Comparison of ENCODE assay signal across 28 cellular contexts in genomic region chr1:229582715-229583114, GRCh38.
"Had no signal": no experiment of that assay in that cellular context is flagged by ENCODE, and none has a peak within 500 bp of the region (broad histone marks: within the 10 kb centered on the region; RNA-seq: fewer than 3 reads in every experiment).

No MANE protein-coding gene starts in this region.

- H3K27me3 ChIP-seq: brain microvascular endothelial cell, MG63, Peyer's patch had no signal

- H3K36me3 ChIP-seq: brain microvascular endothelial cell, MG63, Peyer's patch had no signal

- H3K9me3 ChIP-seq: MG63, Peyer's patch had no signal

- DNase-seq: activated CD4-positive, alpha-beta T cell treated with anti-CD3 and anti-CD28 coated beads for 36 hours; activated CD4-positive, alpha-beta T cell treated with anti-CD3 and anti-CD28 coated beads, Interleukin-2, amount 10 ng/mL, durations not matched to agents 7 days and 5 days; activated CD4-positive, alpha-beta T cell treated with anti-CD3 and anti-CD28 coated beads, Interleukin-2, amount 50 U/mL, for 48 hours; activated CD8-positive, alpha-beta memory T cell treated with anti-CD3 and anti-CD28 coated beads, Interleukin-2, amount 50 U/mL, for 4 hours; activated CD8-positive, alpha-beta T cell treated with anti-CD3 and anti-CD28 coated beads, Interleukin-2, amount 10 ng/mL, durations not matched to agents 7 days and 5 days; activated effector memory CD4-positive, alpha-beta T cell treated with Interleukin-2 at 50 U/mL for 16 hours; activated naive CD4-positive, alpha-beta T cell treated with anti-CD3 and anti-CD28 coated beads, Interleukin-2, amount 10 ng/mL, durations not matched to agents 7 days and 5 days; activated naive CD8-positive, alpha-beta T cell treated with anti-CD3 and anti-CD28 coated beads, Interleukin-2, amount 50 U/mL, for 24 hours; activated T-cell treated with anti-CD3 and anti-CD28 coated beads for 4 hours; activated T-cell treated with anti-CD3 and anti-CD28 coated beads, Interleukin-2, amount 50 U/mL, for 4 hours; brain microvascular endothelial cell; KG1; MG63; NCI-H1092; NCI-H1436 treated with DMSO at 0.1 percent for 48 hours; NCI-H1694 treated with DMSO at 0.1 percent for 48 hours; NCI-H345; NCI-H524 treated with DMSO at 0.1 percent for 48 hours; NK-92 treated with Interleukin-12 subunit alpha and Interleukin-12 subunit beta, amount 100 ng/mL, for 24 hours; PC-3; Peyer's patch; RPMI8226; SHP77 treated with DMSO at 0.1 percent for 48 hours; SW 1271; T-helper 1 cell; T1000 had no signal

- ATAC-seq: activated CD4-positive, alpha-beta T cell treated with anti-CD3 and anti-CD28 coated beads for 36 hours; activated CD4-positive, CD25-positive, alpha-beta regulatory T cell treated with anti-CD3 and anti-CD28 coated beads, Interleukin-2, amount 50 U/mL, for 24 hours; activated CD8-positive, alpha-beta T cell treated with anti-CD3 and anti-CD28 coated beads, Interleukin-2, amount 10 ng/mL, durations not matched to agents 7 days and 5 days; activated naive CD8-positive, alpha-beta T cell treated with anti-CD3 and anti-CD28 coated beads, Interleukin-2, amount 50 U/mL, for 24 hours; activated T-cell treated with anti-CD3 and anti-CD28 coated beads, Interleukin-2, amount 50 U/mL, for 4 hours; PC-3; WTC11 had no signal

- H3K27ac ChIP-seq: brain microvascular endothelial cell, Peyer's patch had no signal

- H3K4me3 ChIP-seq: MG63, Peyer's patch had no signal
